Comparison of ENCODE assay signal across 19 cellular contexts in genomic region chr19:14782978-14783545, GRCh38. TPM values are rescaled to one million over a fixed set of nuclear protein-coding genes. Genes with fewer than 3 reads are reported as not detected.
"Had no signal": no experiment of that assay in that cellular context is flagged by ENCODE, and none has a peak within 500 bp of the region (broad histone marks: within the 10 kb centered on the region; RNA-seq: fewer than 3 reads in every experiment).

No MANE protein-coding gene starts in this region.

- ATAC-seq: activated CD4-positive, CD25-positive, alpha-beta regulatory T cell treated with anti-CD3 and anti-CD28 coated beads, Interleukin-2, amount 50 U/mL, for 24 hours; gastrocnemius medialis; left lobe of liver had no signal

- H3K36me3 ChIP-seq: cardiac muscle cell, gastrocnemius medialis, heart right ventricle, ovary, sigmoid colon, thoracic aorta had no signal

- DNase-seq: activated CD4-positive, alpha-beta T cell treated with anti-CD3 and anti-CD28 coated beads, Interleukin-2, amount 50 U/mL, for 4 hours; activated naive CD4-positive, alpha-beta T cell treated with Interleukin-2 at 50 U/mL for 16 hours; effector CD4-positive, alpha-beta T cell; gastrocnemius medialis; heart right ventricle; islet precursor cell; ovary; sigmoid colon; stimulated activated CD4-positive, alpha-beta T cell treated with anti-CD3 and anti-CD28 coated beads, Interleukin-12 subunit alpha, Interleukin-12 subunit beta, amount 100 ng/mL, for 4 hours had no signal

- H3K9me3 Mint-ChIP-seq: activated T-helper 1 cell treated with anti-CD3 and anti-CD28 coated beads, Interleukin-12 subunit alpha, Interleukin-12 subunit beta, Interleukin-2, Interleukin-4 antibody, amounts not matched to agents 30 ng/mL and 10 ng/mL and 1 ng/mL, durations not matched to agents 14 hours and 24 hours and 36 hours; memory B cell; stimulated activated naive CD8-positive, alpha-beta T cell treated with anti-CD3 and anti-CD28 coated beads, Interleukin-15, Interleukin-2, amounts not matched to agents 100 ng/mL and 50 ng/mL, for 24 hours; T-helper 2 cell treated with Interferon-gamma antibody and Interleukin-4, amounts not matched to agents 5 μg/mL and 100 μg/mL, for 36 hours had no signal

- H3K27ac ChIP-seq: cardiac muscle cell, gastrocnemius medialis, ovary, sigmoid colon, thoracic aorta had no signal

- H3K27me3 ChIP-seq: cardiac muscle cell, gastrocnemius medialis, ovary had no signal

- H3K4me1 ChIP-seq: gastrocnemius medialis, sigmoid colon had no signal

- H3K4me3 ChIP-seq: cardiac muscle cell, gastrocnemius medialis, heart right ventricle, ovary, sigmoid colon, thoracic aorta had no signal

- H3K36me3 Mint-ChIP-seq: memory B cell had no signal

- H3K9me3 ChIP-seq: gastrocnemius medialis, ovary, sigmoid colon, thoracic aorta had no signal

- H3K4me3 Mint-ChIP-seq: activated T-helper 1 cell treated with anti-CD3 and anti-CD28 coated beads, Interleukin-12 subunit alpha, Interleukin-12 subunit beta, Interleukin-2, Interleukin-4 antibody, amounts not matched to agents 30 ng/mL and 10 ng/mL and 1 ng/mL, durations not matched to agents 14 hours and 24 hours and 36 hours; memory B cell; stimulated activated naive CD8-positive, alpha-beta T cell treated with anti-CD3 and anti-CD28 coated beads, Interleukin-15, Interleukin-2, amounts not matched to agents 100 ng/mL and 50 ng/mL, for 24 hours; T-helper 2 cell treated with Interferon-gamma antibody and Interleukin-4, amounts not matched to agents 5 μg/mL and 100 μg/mL, for 36 hours had no signal

- H3K27ac Mint-ChIP-seq: activated T-helper 1 cell treated with anti-CD3 and anti-CD28 coated beads, Interleukin-12 subunit alpha, Interleukin-12 subunit beta, Interleukin-2, Interleukin-4 antibody, amounts not matched to agents 30 ng/mL and 10 ng/mL and 1 ng/mL, durations not matched to agents 14 hours and 24 hours and 36 hours; memory B cell; stimulated activated naive CD8-positive, alpha-beta T cell treated with anti-CD3 and anti-CD28 coated beads, Interleukin-15, Interleukin-2, amounts not matched to agents 100 ng/mL and 50 ng/mL, for 24 hours; T-helper 2 cell treated with Interferon-gamma antibody and Interleukin-4, amounts not matched to agents 5 μg/mL and 100 μg/mL, for 36 hours had no signal

RNA-seq across cellular contexts. Expression of gene ADGRE2, which starts 4.7 kb away (rescaled TPM):
- polyA plus RNA-seq: neural cell had no signal

RNA-seq across cellular contexts. Expression of gene OR7A5, which starts 51.9 kb away (rescaled TPM):
- total RNA-seq: activated T-helper 1 cell treated with anti-CD3 and anti-CD28 coated beads, Interleukin-12 subunit alpha, Interleukin-12 subunit beta, Interleukin-2, Interleukin-4 antibody, amounts not matched to agents 30 ng/mL and 10 ng/mL and 1 ng/mL, durations not matched to agents 14 hours and 24 hours and 36 hours; cardiac muscle cell; fibroblast of lung; gastrocnemius medialis; heart right ventricle; left lobe of liver; sigmoid colon; thoracic aorta had no signal
- polyA plus RNA-seq: cardiac muscle cell, fibroblast of lung, heart right ventricle, neural cell, ovary, sigmoid colon had no signal

RNA-seq across cellular contexts. Expression of gene OR7C1, which starts 51.9 kb away (rescaled TPM):
- total RNA-seq: activated T-helper 1 cell treated with anti-CD3 and anti-CD28 coated beads, Interleukin-12 subunit alpha, Interleukin-12 subunit beta, Interleukin-2, Interleukin-4 antibody, amounts not matched to agents 30 ng/mL and 10 ng/mL and 1 ng/mL, durations not matched to agents 14 hours and 24 hours and 36 hours; cardiac muscle cell; fibroblast of lung; left lobe of liver; thoracic aorta had no signal
- polyA plus RNA-seq: cardiac muscle cell, fibroblast of lung, neural cell had no signal
